ENCODE assay signal across 1 cellular context in genomic region chr10:14617125-14617524, GRCh38.
TF ChIP-seq lines count a peak whose summit lies in the region.

No MANE protein-coding gene starts in this region.

TF ChIP-seq in GM12878, 131 proteins besides CTCF, POLR2A, EP300 and RAD21 (continued from another document):
- TF ChIP-seq E2F8 (IDR thresholded peaks at IDR 0.05; ENCODE audit: low read depth, partially characterized antibody), result no peak
- TF ChIP-seq BHLHE40 (IDR thresholded peaks at IDR 0.05; ENCODE audit: borderline replicate concordance in 1 of 2, low read depth in 2 of 2, low read length in 1 of 2), result no peak
- no peak for TF ChIP-seq SIN3A (IDR thresholded peaks at IDR 0.05; ENCODE audit: low read depth, low read length)
- TF ChIP-seq ZNF274 (IDR thresholded peaks at IDR 0.05; ENCODE audit: insufficient read depth, insufficient read length), result no peak
- TF ChIP-seq PBX3 (IDR thresholded peaks at IDR 0.05; ENCODE audit: insufficient replicate concordance, low read depth, low read length), result no peak
